ENCODE assay signal across 1 cellular context in the genomic region with DNA sequence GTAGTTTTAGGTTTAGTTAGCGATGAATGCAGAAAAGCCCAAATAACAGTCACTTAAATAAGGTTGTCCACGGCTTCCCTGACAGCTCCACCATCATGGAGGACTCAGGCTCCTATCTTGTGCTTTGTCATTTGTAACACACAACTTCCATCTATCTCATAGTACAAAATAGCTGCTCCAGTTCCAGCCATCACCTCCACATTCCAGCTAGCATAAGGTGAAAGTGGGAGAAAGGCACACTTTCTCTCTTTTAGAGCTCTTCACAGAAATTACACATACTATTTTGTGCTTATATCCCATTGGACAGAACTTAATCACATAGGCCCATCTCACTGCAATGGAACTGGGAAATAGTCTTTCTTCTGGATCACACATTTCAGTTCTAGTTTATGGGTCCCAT.
TF ChIP-seq lines count a peak whose summit lies in the region.

No MANE protein-coding gene starts in this region.

TF ChIP-seq in K562, 482 proteins besides CTCF, POLR2A, EP300 and RAD21 (continued from another document):
- TF ChIP-seq ZNF274 (IDR thresholded peaks at IDR 0.05; ENCODE audit: borderline replicate concordance, low read depth, low read length) = no peak
- no peak for TF ChIP-seq ZNF224 (CRISPR knock-in tag; IDR thresholded peaks at IDR 0.05)
- TF ChIP-seq, protein P1, sequence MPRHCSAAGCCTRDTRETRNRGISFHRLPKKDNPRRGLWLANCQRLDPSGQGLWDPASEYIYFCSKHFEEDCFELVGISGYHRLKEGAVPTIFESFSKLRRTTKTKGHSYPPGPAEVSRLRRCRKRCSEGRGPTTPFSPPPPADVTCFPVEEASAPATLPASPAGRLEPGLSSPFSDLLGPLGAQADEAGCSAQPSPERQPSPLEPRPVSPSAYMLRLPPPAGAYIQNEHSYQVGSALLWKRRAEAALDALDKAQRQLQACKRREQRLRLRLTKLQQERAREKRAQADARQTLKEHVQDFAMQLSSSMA (CRISPR knock-in tag; IDR thresholded peaks at IDR 0.05) = no peak
- TF ChIP-seq RBM25 (IDR thresholded peaks at IDR 0.05; ENCODE audit: low read depth, low read length, severe bottlenecking) = peak; percentile 79
- TF ChIP-seq, protein P2, sequence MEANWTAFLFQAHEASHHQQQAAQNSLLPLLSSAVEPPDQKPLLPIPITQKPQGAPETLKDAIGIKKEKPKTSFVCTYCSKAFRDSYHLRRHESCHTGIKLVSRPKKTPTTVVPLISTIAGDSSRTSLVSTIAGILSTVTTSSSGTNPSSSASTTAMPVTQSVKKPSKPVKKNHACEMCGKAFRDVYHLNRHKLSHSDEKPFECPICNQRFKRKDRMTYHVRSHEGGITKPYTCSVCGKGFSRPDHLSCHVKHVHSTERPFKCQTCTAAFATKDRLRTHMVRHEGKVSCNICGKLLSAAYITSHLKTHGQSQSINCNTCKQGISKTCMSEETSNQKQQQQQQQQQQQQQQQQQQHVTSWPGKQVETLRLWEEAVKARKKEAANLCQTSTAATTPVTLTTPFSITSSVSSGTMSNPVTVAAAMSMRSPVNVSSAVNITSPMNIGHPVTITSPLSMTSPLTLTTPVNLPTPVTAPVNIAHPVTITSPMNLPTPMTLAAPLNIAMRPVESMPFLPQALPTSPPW (CRISPR knock-in tag; IDR thresholded peaks at IDR 0.05) = no peak
- no peak for TF ChIP-seq SREBF1 (IDR thresholded peaks at IDR 0.05; ENCODE audit: borderline replicate concordance, low read depth, low read length)
- no peak for TF ChIP-seq RBM39 (optimal IDR thresholded peaks at IDR 0.05; ENCODE audit: low read depth, low read length)
TF ChIP-seq in K562: peak in this region for 1.
